ENCODE assay signal across 31 cellular contexts in genomic region chr10:126065751-126066150, GRCh38.
A peak's percentile ranks its signal among the peaks of the same experiment; 100 is the strongest.
DNase-seq lines count a peak whose midpoint lies in the region; ATAC-seq, FAIRE-seq and TF ChIP-seq lines count a peak whose summit lies in the region.
"Had no signal": no experiment of that assay in that cellular context is flagged by ENCODE, and none has a peak within 500 bp of the region (broad histone marks: within the 10 kb centered on the region; RNA-seq: fewer than 3 reads in every experiment).

No MANE protein-coding gene starts in this region.

- H3K27ac ChIP-seq in astrocyte (ENCODE audit: low read depth, low read length) = peak overlapping the region; percentile 27
- H3K27ac ChIP-seq: BLaER1 treated with 17β-estradiol and CSF1 and Interleukin-3, amounts not matched to agents 10 nM and 100 nM; left ventricle myocardium inferior; SJCRH30; tibial nerve had no signal

- H3K27me3 Mint-ChIP-seq in astrocyte (ENCODE audit: low read depth, unreplicated experiment) = no peaks in the 10 kb centered on the region

- H3K4me1 ChIP-seq in astrocyte (ENCODE audit: insufficient read depth, low read length) = peaks cover 48% of the 10 kb centered on the region

- H3K9me3 ChIP-seq in MG63 (no peaks in the 10 kb centered on the region), astrocyte (ENCODE audit: insufficient read depth, low read depth, low read length) (no peaks in the 10 kb centered on the region)
- H3K9me3 ChIP-seq: SJCRH30 had no signal

- H2AFZ ChIP-seq in astrocyte (ENCODE audit: low read depth, low read length) = no peak overlapping the region

- H3K4me3 ChIP-seq in MG63 (no peak overlapping the region), astrocyte (ENCODE audit: insufficient read depth, low read depth, low read length) (no peak overlapping the region), fibroblast of the aortic adventitia (ENCODE audit: low read depth, low read length) (no peak overlapping the region), retinal pigment epithelial cell (ENCODE audit: low read length) (no peak overlapping the region)
- H3K4me3 ChIP-seq: BLaER1 treated with 17β-estradiol and CSF1 and Interleukin-3, amounts not matched to agents 10 nM and 100 nM; left ventricle myocardium inferior; SJCRH30; tibial nerve had no signal

- H3K27me3 ChIP-seq in MG63 (no peaks in the 10 kb centered on the region), astrocyte (ENCODE audit: insufficient read depth, low read length) (no peaks in the 10 kb centered on the region)
- H3K27me3 ChIP-seq: BLaER1 treated with 17β-estradiol and CSF1 and Interleukin-3, amounts not matched to agents 10 nM and 100 nM; SJCRH30; tibial nerve had no signal

- no peak for TF ChIP-seq CTCF in astrocyte (IDR thresholded peaks at IDR 0.05; ENCODE audit: insufficient read depth, low read depth, low read length)
- no peak for TF ChIP-seq CTCF in fibroblast of the aortic adventitia (IDR thresholded peaks at IDR 0.05; ENCODE audit: insufficient read depth, low read length)
- TF ChIP-seq CTCF in retinal pigment epithelial cell (conservative IDR thresholded peaks at IDR 0.05; ENCODE audit: low read depth, low read length) = no peak

- peaks cover 53% of the 10 kb centered on the region for H3K4me1 Mint-ChIP-seq in astrocyte (ENCODE audit: low read depth, unreplicated experiment)
- H3K4me1 Mint-ChIP-seq: central memory CD8-positive, alpha-beta T cell; naive thymus-derived CD4-positive, alpha-beta T cell; stimulated activated effector memory CD8-positive, alpha-beta T cell treated with anti-CD3 and anti-CD28 coated beads, Interleukin-12 subunit alpha, Interleukin-12 subunit beta, amount 100 ng/mL, for 72 hours had no signal

- no peaks in the 10 kb centered on the region for H4K20me1 ChIP-seq in astrocyte (ENCODE audit: insufficient read depth, low read length)
- H4K20me1 ChIP-seq: BLaER1 treated with 17β-estradiol and CSF1 and Interleukin-3, amounts not matched to agents 10 nM and 100 nM had no signal

- DNase-seq in MG63 = peak; percentile 54
- DNase-seq in astrocyte (ENCODE audit: low read depth) = peak; percentile 46
- DNase-seq in fibroblast of the aortic adventitia (ENCODE audit: low read depth) = peak; percentile 66
- DNase-seq in retinal pigment epithelial cell (ENCODE audit: low read depth) = peak; percentile 83
- no peak for DNase-seq in SK-N-DZ (ENCODE audit: low spot score)
- no peak for DNase-seq in NCI-H2227 (lab: John Stamatoyannopoulos, UW; ENCODE audit: unreplicated experiment)
- DNase-seq: activated CD4-positive, alpha-beta T cell treated with anti-CD3 and anti-CD28 coated beads, Interleukin-2, amount 50 U/mL, for 1 hour; activated CD4-positive, CD25-positive, alpha-beta regulatory T cell; activated gamma-delta T cell treated with Interleukin-2 at 50 U/mL for 16 hours; activated naive CD8-positive, alpha-beta T cell treated with anti-CD3 and anti-CD28 coated beads, Interleukin-2, amount 10 ng/mL, durations not matched to agents 7 days and 5 days; activated T-cell treated with anti-CD3 and anti-CD28 coated beads, Interleukin-2, amount 50 U/mL, for 24 hours; aorta; glutamatergic neuron; HCEC 1CT; Karpas-422; left ventricle myocardium inferior; MV-4-11; naive thymus-derived CD4-positive, alpha-beta T cell; NCI-H1436; NCI-H2081; NCI-H226; NCI-H526 treated with DMSO at 0.1 percent for 48 hours; nucleus accumbens; SJCRH30 had no signal

- peak overlapping the region; percentile 22 for H3K9ac ChIP-seq in astrocyte (ENCODE audit: low read length)
- H3K9ac ChIP-seq: BLaER1 treated with 17β-estradiol and CSF1 and Interleukin-3, amounts not matched to agents 10 nM and 100 nM had no signal

- no peak for FAIRE-seq in astrocyte (lab: Jason Lieb, UNC)
- FAIRE-seq: G401.6, HepG2 had no signal

- peak overlapping the region; percentile 1 for H3K4me2 ChIP-seq in astrocyte (ENCODE audit: low read length)
- H3K4me2 ChIP-seq: BLaER1 treated with 17β-estradiol and CSF1 and Interleukin-3, amounts not matched to agents 10 nM and 100 nM had no signal

- no peak overlapping the region for H3K4me3 Mint-ChIP-seq in astrocyte (ENCODE audit: unreplicated experiment)
- H3K4me3 Mint-ChIP-seq: activated naive CD8-positive, alpha-beta T cell treated with anti-CD3 and anti-CD28 coated beads, Interleukin-2, amount 10 ng/mL, durations not matched to agents 7 days and 5 days; activated T-cell treated with anti-CD3 and anti-CD28 coated beads, Interleukin-2, amount 50 U/mL, for 24 hours; central memory CD8-positive, alpha-beta T cell; naive thymus-derived CD4-positive, alpha-beta T cell; stimulated activated effector memory CD8-positive, alpha-beta T cell treated with anti-CD3 and anti-CD28 coated beads, Interleukin-12 subunit alpha, Interleukin-12 subunit beta, amount 100 ng/mL, for 72 hours had no signal

- H3K36me3 Mint-ChIP-seq in astrocyte (ENCODE audit: low read depth, unreplicated experiment) = peaks cover 35% of the 10 kb centered on the region
- H3K36me3 Mint-ChIP-seq: activated naive CD8-positive, alpha-beta T cell treated with anti-CD3 and anti-CD28 coated beads, Interleukin-2, amount 10 ng/mL, durations not matched to agents 7 days and 5 days had no signal

- no peaks in the 10 kb centered on the region for H3K79me2 ChIP-seq in astrocyte (ENCODE audit: insufficient read depth, low read length)

- ATAC-seq in GM21381 (IDR thresholded peaks at IDR 0.05; ENCODE audit: unreplicated experiment) = no peak
- ATAC-seq: HepG2; naive thymus-derived CD4-positive, alpha-beta T cell; stimulated activated effector memory CD8-positive, alpha-beta T cell treated with anti-CD3 and anti-CD28 coated beads, Interleukin-12 subunit alpha, Interleukin-12 subunit beta, amount 100 ng/mL, for 72 hours had no signal

- H3K27ac Mint-ChIP-seq in astrocyte (ENCODE audit: unreplicated experiment) = peak overlapping the region; percentile 51
- H3K27ac Mint-ChIP-seq: activated naive CD8-positive, alpha-beta T cell treated with anti-CD3 and anti-CD28 coated beads, Interleukin-2, amount 10 ng/mL, durations not matched to agents 7 days and 5 days; activated T-cell treated with anti-CD3 and anti-CD28 coated beads, Interleukin-2, amount 50 U/mL, for 24 hours; naive thymus-derived CD4-positive, alpha-beta T cell; stimulated activated effector memory CD8-positive, alpha-beta T cell treated with anti-CD3 and anti-CD28 coated beads, Interleukin-12 subunit alpha, Interleukin-12 subunit beta, amount 100 ng/mL, for 72 hours had no signal

- H3K36me3 ChIP-seq in MG63 = peaks cover 19% of the 10 kb centered on the region
- H3K36me3 ChIP-seq in astrocyte (ENCODE audit: insufficient read depth, low read length) = peaks cover 30% of the 10 kb centered on the region
- H3K36me3 ChIP-seq: BLaER1 treated with 17β-estradiol and CSF1 and Interleukin-3, amounts not matched to agents 10 nM and 100 nM; left ventricle myocardium inferior; SJCRH30; tibial nerve had no signal

- H3K9me3 Mint-ChIP-seq in astrocyte (ENCODE audit: unreplicated experiment) = peaks cover 4% of the 10 kb centered on the region
- H3K9me3 Mint-ChIP-seq: activated naive CD8-positive, alpha-beta T cell treated with anti-CD3 and anti-CD28 coated beads, Interleukin-2, amount 10 ng/mL, durations not matched to agents 7 days and 5 days; activated T-cell treated with anti-CD3 and anti-CD28 coated beads, Interleukin-2, amount 50 U/mL, for 24 hours; central memory CD8-positive, alpha-beta T cell; stimulated activated effector memory CD8-positive, alpha-beta T cell treated with anti-CD3 and anti-CD28 coated beads, Interleukin-12 subunit alpha, Interleukin-12 subunit beta, amount 100 ng/mL, for 72 hours had no signal

Comparison
In these comparisons a context has a peak if more than half of its experiments do, and no peak if none do; other contexts are left out.
1. DNase-seq: peak in MG63 (single experiment), astrocyte (single experiment), fibroblast of the aortic adventitia (single experiment) and retinal pigment epithelial cell (single experiment); none in SK-N-DZ (single experiment) and NCI-H2227 (single experiment).